Comparison of ENCODE assay signal across 8 cellular contexts in the genomic region with DNA sequence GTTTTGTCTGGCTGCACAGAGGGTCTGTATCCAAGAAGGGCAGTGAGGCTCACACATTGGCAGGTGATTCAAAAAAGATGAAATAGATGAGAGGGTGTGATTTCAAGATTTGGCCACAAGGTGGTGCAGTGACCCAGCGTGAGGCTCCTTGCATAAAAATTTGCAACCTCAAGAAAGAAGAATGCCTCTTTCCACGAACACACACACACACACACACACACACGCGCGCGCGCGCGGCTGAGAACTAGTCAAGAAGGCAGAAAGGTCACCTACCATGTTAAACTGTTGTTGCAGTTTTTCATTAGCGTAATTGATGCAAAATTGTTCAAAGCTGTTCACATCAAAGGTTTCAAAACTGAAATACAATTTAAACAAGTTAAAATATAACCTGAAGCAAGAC. TPM values are rescaled to one million over a fixed set of nuclear protein-coding genes. Genes with fewer than 3 reads are reported as not detected.
DNase-seq lines count a peak whose midpoint lies in the region; ATAC-seq and TF ChIP-seq lines count a peak whose summit lies in the region.

No MANE protein-coding gene starts in this region.

- peak overlapping the region; percentile 68 for H3K4me2 ChIP-seq in osteoblast (ENCODE audit: insufficient read depth, low read length)

- ATAC-seq in thoracic aorta (ENCODE audit: insufficient number of reproducible peaks, low FRiP score, low read depth) (peak; percentile 42), HG03135 (IDR thresholded peaks at IDR 0.05; ENCODE audit: unreplicated experiment) (no peak)

- TF ChIP-seq CTCF in GM06990 (IDR thresholded peaks at IDR 0.05; ENCODE audit: insufficient read depth, low read length, poor library complexity, severe bottlenecking) (peak; percentile 76), fibroblast of villous mesenchyme (IDR thresholded peaks at IDR 0.05; ENCODE audit: insufficient read depth, low read depth, low read length) (peak; percentile 73), osteoblast (IDR thresholded peaks at IDR 0.05; ENCODE audit: extremely low read depth, low read depth, low read length) (peak; percentile 77), thoracic aorta (IDR thresholded peaks at IDR 0.05) (peak; percentile 83)

- H3K4me1 Mint-ChIP-seq in IgD-negative memory B cell, result peaks cover 23 to 27% (median 25%) of the 10 kb centered on the region in 3 donors

- H3K79me2 ChIP-seq in osteoblast (ENCODE audit: insufficient read depth, low read length), result no peaks in the 10 kb centered on the region

- H3K27ac ChIP-seq in osteoblast (ENCODE audit: low read depth, low read length) (no peak overlapping the region), thoracic aorta (no peak overlapping the region)

- H3K4me1 ChIP-seq in osteoblast (ENCODE audit: insufficient read depth, low read length) (peaks cover 40% of the 10 kb centered on the region), thoracic aorta (ENCODE audit: control insufficient read depth in 1 of 2, low read depth in 2 of 2) (peaks cover 4 to 12% of the 10 kb centered on the region in 2 donors)

- DNase-seq in GM06990 (ENCODE audit: extremely low read depth, insufficient read length), result peak; percentile 91
- peak; percentile 52 for DNase-seq in SHP77 treated with DMSO at 0.1 percent for 48 hours (lab: John Stamatoyannopoulos, UW)
- DNase-seq in activated effector memory CD4-positive, alpha-beta T cell treated with Interleukin-2 at 50 U/mL for 16 hours, result peak; percentile 57
- peak; percentile 80 for DNase-seq in fibroblast of villous mesenchyme (ENCODE audit: low read depth)
- no peak for DNase-seq in osteoblast (ENCODE audit: insufficient read length, low spot score, missing footprints)
- DNase-seq in thoracic aorta (ENCODE audit: low spot score), result peak; percentile 29

- peaks cover 3% of the 10 kb centered on the region for H3K36me3 Mint-ChIP-seq in IgD-negative memory B cell

- H2AFZ ChIP-seq in osteoblast (ENCODE audit: low read length), result no peak overlapping the region

- H3K4me3 Mint-ChIP-seq in IgD-negative memory B cell, result peak overlapping the region; percentile 32 to 79 (median 64)

- H3K27ac Mint-ChIP-seq in IgD-negative memory B cell, result peak overlapping the region; percentile 82 to 89 (median 89)

- no peaks in the 10 kb centered on the region for H3K36me3 ChIP-seq in GM06990 (ENCODE audit: control insufficient read depth, insufficient read depth, low read length)
- no peaks in the 10 kb centered on the region for H3K36me3 ChIP-seq in osteoblast (ENCODE audit: insufficient read depth, low read length)
- no peaks in the 10 kb centered on the region for H3K36me3 ChIP-seq in thoracic aorta

- H3K4me3 ChIP-seq in GM06990 (replicated peaks; ENCODE audit: low read depth, low read length) (no peak overlapping the region), fibroblast of villous mesenchyme (ENCODE audit: low read depth, low read length) (no peak overlapping the region), osteoblast (ENCODE audit: insufficient read depth, low read length) (no peak overlapping the region), thoracic aorta (no peak overlapping the region)

- no peaks in the 10 kb centered on the region for H3K27me3 Mint-ChIP-seq in IgD-negative memory B cell

- H3K9me3 ChIP-seq in osteoblast (ENCODE audit: low read depth, low read length) (no peaks in the 10 kb centered on the region), thoracic aorta (no peaks in the 10 kb centered on the region)

- H3K27me3 ChIP-seq in GM06990 (replicated peaks; ENCODE audit: control insufficient read depth, insufficient read depth, low read length) (no peaks in the 10 kb centered on the region), osteoblast (ENCODE audit: insufficient read depth, low read length) (no peaks in the 10 kb centered on the region), thoracic aorta (replicated peaks; ENCODE audit: insufficient read depth) (no peaks in the 10 kb centered on the region)

- H4K20me1 ChIP-seq in osteoblast (ENCODE audit: insufficient read depth, low read length), result no peaks in the 10 kb centered on the region

- no peaks in the 10 kb centered on the region for H3K9me3 Mint-ChIP-seq in IgD-negative memory B cell

RNA-seq across cellular contexts. Expression of gene MYO5C, which starts 39.2 kb away (rescaled TPM):
- 0.88 TPM for polyA plus RNA-seq in IgD-negative memory B cell
- under 0.01 TPM in 1 of 2 replicates, not detected in the other for total RNA-seq in fibroblast of villous mesenchyme
- under 0.01 TPM in 2 replicates for total RNA-seq in osteoblast
- 10 to 100 TPM in 1 of 2 donors, 1 to 10 TPM in 1; 3.0 to 18.4 TPM for total RNA-seq in thoracic aorta
